21 cellular contexts compared by ENCODE assay signal in genomic region chr22:27934069-27934468, GRCh38.
"Had no signal": no experiment of that assay in that cellular context is flagged by ENCODE, and none has a peak within 500 bp of the region (broad histone marks: within the 10 kb centered on the region; RNA-seq: fewer than 3 reads in every experiment).

No MANE protein-coding gene starts in this region.

- DNase-seq: KBM-7, MV-4-11, NCI-H1048, NCI-H1105, NCI-H1417 treated with DMSO at 0.1 percent for 48 hours, NCI-H146, NCI-H1694 treated with DMSO at 0.1 percent for 48 hours, NCI-H1930, NCI-H2081, NCI-H2107, NCI-H2227 treated with DMSO at 0.1 percent for 48 hours, NCI-H524, NCI-H69, NCI-H774, Right ventricle myocardium superior, RPMI8226, SIG-M5 had no signal

- H3K4me3 Mint-ChIP-seq: IgD-negative memory B cell had no signal

- H3K36me3 ChIP-seq: SJSA1 had no signal

- H3K9me3 ChIP-seq: SJSA1 had no signal

- H3K27me3 ChIP-seq: SJSA1 had no signal

- H3K27ac ChIP-seq: SJSA1, SK-N-MC had no signal

- H3K27me3 Mint-ChIP-seq: IgD-negative memory B cell had no signal

- FAIRE-seq: RCC 7860 had no signal

- H3K9me3 Mint-ChIP-seq: IgD-negative memory B cell had no signal

- H3K4me3 ChIP-seq: SJSA1, SK-N-MC had no signal

- H3K4me1 ChIP-seq: SJSA1 had no signal
